ENCODE assay signal across 1 cellular context in the genomic region with DNA sequence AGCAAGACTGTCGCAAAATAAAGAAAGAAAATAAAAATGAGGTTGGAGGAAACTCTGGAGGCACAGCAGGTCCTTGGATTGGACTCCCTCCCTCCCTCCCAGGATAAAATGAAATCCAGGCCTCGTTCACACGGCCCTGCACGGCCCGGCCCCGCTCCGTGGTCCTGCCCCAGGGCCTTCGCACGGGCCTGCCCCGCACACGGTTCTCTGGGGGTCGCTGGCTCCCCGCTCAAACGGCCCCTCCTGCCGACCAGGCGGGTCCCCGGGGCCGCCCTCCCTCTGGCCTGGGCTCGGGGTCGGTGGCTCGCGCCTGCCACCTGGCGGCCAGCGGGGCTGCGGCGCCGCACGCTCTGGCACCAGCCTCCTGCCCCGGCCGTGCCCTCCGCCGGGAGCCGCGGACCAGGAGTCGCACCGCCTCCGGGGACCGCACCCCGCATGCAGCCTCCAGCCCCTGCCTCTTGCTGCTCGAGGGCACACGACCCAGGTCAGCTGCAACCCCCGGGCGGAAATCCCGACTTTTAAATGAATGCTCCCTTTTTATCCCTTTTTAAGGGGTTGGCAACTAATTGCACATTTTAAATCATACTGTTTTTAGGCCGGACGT.
TF ChIP-seq lines count a peak whose summit lies in the region.

No MANE protein-coding gene starts in this region.

TF ChIP-seq in K562, 482 proteins besides CTCF, POLR2A, EP300 and RAD21 (continues in another document):
- TF ChIP-seq ZNF764 (CRISPR knock-in tag; IDR thresholded peaks at IDR 0.05; ENCODE audit: low read depth) (0 out of 2 replicates have a peak, but pooled peaks have one; percentile 20), CXXC5 (CRISPR knock-in tag; IDR thresholded peaks at IDR 0.05) (peak; percentile 62), RBM25 (IDR thresholded peaks at IDR 0.05; ENCODE audit: low read depth, low read length, severe bottlenecking) (peak; percentile 68), ZNF57 (CRISPR knock-in tag; IDR thresholded peaks at IDR 0.05) (no peak), CBFB (CRISPR knock-in tag; IDR thresholded peaks at IDR 0.05) (no peak), ZNF282 (CRISPR knock-in tag; IDR thresholded peaks at IDR 0.05) (no peak), ZFP36 (IDR thresholded peaks at IDR 0.05; ENCODE audit: low read depth, low read length, partially characterized antibody) (no peak), SMAD2 (IDR thresholded peaks at IDR 0.05; ENCODE audit: low read depth, low read length) (no peak), L3MBTL2 (IDR thresholded peaks at IDR 0.05) (peak; percentile 74), TBP (optimal IDR thresholded peaks at IDR 0.05; ENCODE audit: low read depth, low read length) (peak; percentile 21), ZNF766 (CRISPR knock-in tag; conservative IDR thresholded peaks at IDR 0.05) (no peak), KLF6 (CRISPR knock-in tag; IDR thresholded peaks at IDR 0.05; ENCODE audit: borderline replicate concordance) (0 out of 2 replicates have a peak, but pooled peaks have one; percentile 50), PHF8 (IDR thresholded peaks at IDR 0.05; ENCODE audit: borderline replicate concordance, low read length) (peak; percentile 27; the same call in 1 of the 2 replicates), RBM22 (IDR thresholded peaks at IDR 0.05; ENCODE audit: low read depth, low read length, poor library complexity, severe bottlenecking) (no peak), EP400 (IDR thresholded peaks at IDR 0.05) (0 out of 2 replicates have a peak, but pooled peaks have one; percentile 19), RBBP5 (IDR thresholded peaks at IDR 0.05; ENCODE audit: borderline replicate concordance, insufficient read depth, low read length, poor library complexity, severe bottlenecking) (peak; percentile 26), RBM39 (optimal IDR thresholded peaks at IDR 0.05; ENCODE audit: low read depth, low read length) (no peak), MAFG (tag; conservative IDR thresholded peaks at IDR 0.05) (no peak), GABPA (tag; conservative IDR thresholded peaks at IDR 0.05; ENCODE audit: low read depth) (no peak), MAZ (CRISPR knock-in tag; conservative IDR thresholded peaks at IDR 0.05 in 1 of 2, IDR thresholded peaks at IDR 0.05 in 1 of 2) (peak; percentile 80 to 96), NFYB (IDR thresholded peaks at IDR 0.05; ENCODE audit: extremely low read depth, insufficient read length) (no peak), ZNF263 (CRISPR knock-in tag; IDR thresholded peaks at IDR 0.05; ENCODE audit: borderline replicate concordance) (peak; percentile 62; the same call in 1 of the 2 replicates), RBM14 (IDR thresholded peaks at IDR 0.05; ENCODE audit: borderline replicate concordance, insufficient read depth, low read depth, low read length) (no peak), CBX1 (IDR thresholded peaks at IDR 0.05; ENCODE audit: low read depth) (0 out of 2 replicates have a peak, but pooled peaks have one; percentile 24), GATAD2B (IDR thresholded peaks at IDR 0.05; ENCODE audit: borderline replicate concordance) (peak; percentile 98), CBX3 (IDR thresholded peaks at IDR 0.05; ENCODE audit: borderline replicate concordance in 1 of 2, low read length in 2 of 2) (0 out of 3 replicates have a peak, but pooled peaks of 1 of the 2 experiments have one; percentile 29), SIN3B (IDR thresholded peaks at IDR 0.05; ENCODE audit: low read depth) (peak; percentile 68), MTA3 (IDR thresholded peaks at IDR 0.05; ENCODE audit: borderline replicate concordance) (peak; percentile 76), SOX6 (IDR thresholded peaks at IDR 0.05) (peak; percentile 30; the same call in 1 of the 2 replicates), ESRRA (IDR thresholded peaks at IDR 0.05; ENCODE audit: borderline replicate concordance, low read depth) (peak; percentile 34; the same call in 1 of the 2 replicates), SAP30 (IDR thresholded peaks at IDR 0.05; ENCODE audit: borderline replicate concordance, insufficient read depth, low read depth, low read length, poor library complexity, severe bottlenecking) (no peak), ZBTB7A (IDR thresholded peaks at IDR 0.05; ENCODE audit: borderline replicate concordance, control insufficient read depth, low read depth, low read length) (peak; percentile 97), ATF7 (IDR thresholded peaks at IDR 0.05) (peak; percentile 42; the same call in 1 of the 2 replicates), HNRNPUL1 (IDR thresholded peaks at IDR 0.05; ENCODE audit: low read length) (no peak), POLR2G (IDR thresholded peaks at IDR 0.05; ENCODE audit: low read depth, low read length) (peak; percentile 69)
- TF ChIP-seq, protein P1, sequence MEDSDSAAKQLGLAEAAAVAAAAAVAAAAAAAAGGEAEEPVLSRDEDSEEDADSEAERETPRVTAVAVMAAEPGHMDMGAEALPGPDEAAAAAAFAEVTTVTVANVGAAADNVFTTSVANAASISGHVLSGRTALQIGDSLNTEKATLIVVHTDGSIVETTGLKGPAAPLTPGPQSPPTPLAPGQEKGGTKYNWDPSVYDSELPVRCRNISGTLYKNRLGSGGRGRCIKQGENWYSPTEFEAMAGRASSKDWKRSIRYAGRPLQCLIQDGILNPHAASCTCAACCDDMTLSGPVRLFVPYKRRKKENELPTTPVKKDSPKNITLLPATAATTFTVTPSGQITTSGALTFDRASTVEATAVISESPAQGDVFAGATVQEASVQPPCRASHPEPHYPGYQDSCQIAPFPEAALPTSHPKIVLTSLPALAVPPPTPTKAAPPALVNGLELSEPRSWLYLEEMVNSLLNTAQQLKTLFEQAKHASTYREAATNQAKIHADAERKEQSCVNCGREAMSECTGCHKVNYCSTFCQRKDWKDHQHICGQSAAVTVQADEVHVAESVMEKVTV (CRISPR knock-in tag; IDR thresholded peaks at IDR 0.05), result peak; percentile 80
- TF ChIP-seq, protein P2, sequence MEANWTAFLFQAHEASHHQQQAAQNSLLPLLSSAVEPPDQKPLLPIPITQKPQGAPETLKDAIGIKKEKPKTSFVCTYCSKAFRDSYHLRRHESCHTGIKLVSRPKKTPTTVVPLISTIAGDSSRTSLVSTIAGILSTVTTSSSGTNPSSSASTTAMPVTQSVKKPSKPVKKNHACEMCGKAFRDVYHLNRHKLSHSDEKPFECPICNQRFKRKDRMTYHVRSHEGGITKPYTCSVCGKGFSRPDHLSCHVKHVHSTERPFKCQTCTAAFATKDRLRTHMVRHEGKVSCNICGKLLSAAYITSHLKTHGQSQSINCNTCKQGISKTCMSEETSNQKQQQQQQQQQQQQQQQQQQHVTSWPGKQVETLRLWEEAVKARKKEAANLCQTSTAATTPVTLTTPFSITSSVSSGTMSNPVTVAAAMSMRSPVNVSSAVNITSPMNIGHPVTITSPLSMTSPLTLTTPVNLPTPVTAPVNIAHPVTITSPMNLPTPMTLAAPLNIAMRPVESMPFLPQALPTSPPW (CRISPR knock-in tag; IDR thresholded peaks at IDR 0.05), result peak; percentile 89
- TF ChIP-seq, protein P3, sequence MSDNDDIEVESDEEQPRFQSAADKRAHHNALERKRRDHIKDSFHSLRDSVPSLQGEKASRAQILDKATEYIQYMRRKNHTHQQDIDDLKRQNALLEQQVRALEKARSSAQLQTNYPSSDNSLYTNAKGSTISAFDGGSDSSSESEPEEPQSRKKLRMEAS (CRISPR knock-in tag; IDR thresholded peaks at IDR 0.05), result peak; percentile 13; the same call in 1 of the 2 replicates
- TF ChIP-seq, protein P4, sequence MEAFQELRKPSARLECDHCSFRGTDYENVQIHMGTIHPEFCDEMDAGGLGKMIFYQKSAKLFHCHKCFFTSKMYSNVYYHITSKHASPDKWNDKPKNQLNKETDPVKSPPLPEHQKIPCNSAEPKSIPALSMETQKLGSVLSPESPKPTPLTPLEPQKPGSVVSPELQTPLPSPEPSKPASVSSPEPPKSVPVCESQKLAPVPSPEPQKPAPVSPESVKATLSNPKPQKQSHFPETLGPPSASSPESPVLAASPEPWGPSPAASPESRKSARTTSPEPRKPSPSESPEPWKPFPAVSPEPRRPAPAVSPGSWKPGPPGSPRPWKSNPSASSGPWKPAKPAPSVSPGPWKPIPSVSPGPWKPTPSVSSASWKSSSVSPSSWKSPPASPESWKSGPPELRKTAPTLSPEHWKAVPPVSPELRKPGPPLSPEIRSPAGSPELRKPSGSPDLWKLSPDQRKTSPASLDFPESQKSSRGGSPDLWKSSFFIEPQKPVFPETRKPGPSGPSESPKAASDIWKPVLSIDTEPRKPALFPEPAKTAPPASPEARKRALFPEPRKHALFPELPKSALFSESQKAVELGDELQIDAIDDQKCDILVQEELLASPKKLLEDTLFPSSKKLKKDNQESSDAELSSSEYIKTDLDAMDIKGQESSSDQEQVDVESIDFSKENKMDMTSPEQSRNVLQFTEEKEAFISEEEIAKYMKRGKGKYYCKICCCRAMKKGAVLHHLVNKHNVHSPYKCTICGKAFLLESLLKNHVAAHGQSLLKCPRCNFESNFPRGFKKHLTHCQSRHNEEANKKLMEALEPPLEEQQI (IDR thresholded peaks at IDR 0.05), result no peak
- TF ChIP-seq, protein P5, sequence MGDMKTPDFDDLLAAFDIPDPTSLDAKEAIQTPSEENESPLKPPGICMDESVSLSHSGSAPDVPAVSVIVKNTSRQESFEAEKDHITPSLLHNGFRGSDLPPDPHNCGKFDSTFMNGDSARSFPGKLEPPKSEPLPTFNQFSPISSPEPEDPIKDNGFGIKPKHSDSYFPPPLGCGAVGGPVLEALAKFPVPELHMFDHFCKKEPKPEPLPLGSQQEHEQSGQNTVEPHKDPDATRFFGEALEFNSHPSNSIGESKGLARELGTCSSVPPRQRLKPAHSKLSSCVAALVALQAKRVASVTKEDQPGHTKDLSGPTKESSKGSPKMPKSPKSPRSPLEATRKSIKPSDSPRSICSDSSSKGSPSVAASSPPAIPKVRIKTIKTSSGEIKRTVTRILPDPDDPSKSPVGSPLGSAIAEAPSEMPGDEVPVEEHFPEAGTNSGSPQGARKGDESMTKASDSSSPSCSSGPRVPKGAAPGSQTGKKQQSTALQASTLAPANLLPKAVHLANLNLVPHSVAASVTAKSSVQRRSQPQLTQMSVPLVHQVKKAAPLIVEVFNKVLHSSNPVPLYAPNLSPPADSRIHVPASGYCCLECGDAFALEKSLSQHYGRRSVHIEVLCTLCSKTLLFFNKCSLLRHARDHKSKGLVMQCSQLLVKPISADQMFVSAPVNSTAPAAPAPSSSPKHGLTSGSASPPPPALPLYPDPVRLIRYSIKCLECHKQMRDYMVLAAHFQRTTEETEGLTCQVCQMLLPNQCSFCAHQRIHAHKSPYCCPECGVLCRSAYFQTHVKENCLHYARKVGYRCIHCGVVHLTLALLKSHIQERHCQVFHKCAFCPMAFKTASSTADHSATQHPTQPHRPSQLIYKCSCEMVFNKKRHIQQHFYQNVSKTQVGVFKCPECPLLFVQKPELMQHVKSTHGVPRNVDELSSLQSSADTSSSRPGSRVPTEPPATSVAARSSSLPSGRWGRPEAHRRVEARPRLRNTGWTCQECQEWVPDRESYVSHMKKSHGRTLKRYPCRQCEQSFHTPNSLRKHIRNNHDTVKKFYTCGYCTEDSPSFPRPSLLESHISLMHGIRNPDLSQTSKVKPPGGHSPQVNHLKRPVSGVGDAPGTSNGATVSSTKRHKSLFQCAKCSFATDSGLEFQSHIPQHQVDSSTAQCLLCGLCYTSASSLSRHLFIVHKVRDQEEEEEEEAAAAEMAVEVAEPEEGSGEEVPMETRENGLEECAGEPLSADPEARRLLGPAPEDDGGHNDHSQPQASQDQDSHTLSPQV (IDR thresholded peaks at IDR 0.05), result peak; percentile 93
- TF ChIP-seq, protein P6, sequence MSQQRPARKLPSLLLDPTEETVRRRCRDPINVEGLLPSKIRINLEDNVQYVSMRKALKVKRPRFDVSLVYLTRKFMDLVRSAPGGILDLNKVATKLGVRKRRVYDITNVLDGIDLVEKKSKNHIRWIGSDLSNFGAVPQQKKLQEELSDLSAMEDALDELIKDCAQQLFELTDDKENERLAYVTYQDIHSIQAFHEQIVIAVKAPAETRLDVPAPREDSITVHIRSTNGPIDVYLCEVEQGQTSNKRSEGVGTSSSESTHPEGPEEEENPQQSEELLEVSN (IDR thresholded peaks at IDR 0.05; ENCODE audit: borderline replicate concordance in 1 of 2, extremely low read depth in 1 of 2, insufficient read depth in 1 of 2, insufficient read length in 1 of 2, low read depth in 1 of 2, low read length in 1 of 2, poor library complexity in 1 of 2, severe bottlenecking in 1 of 2), result peak; percentile 30 to 68
- TF ChIP-seq, protein P7, sequence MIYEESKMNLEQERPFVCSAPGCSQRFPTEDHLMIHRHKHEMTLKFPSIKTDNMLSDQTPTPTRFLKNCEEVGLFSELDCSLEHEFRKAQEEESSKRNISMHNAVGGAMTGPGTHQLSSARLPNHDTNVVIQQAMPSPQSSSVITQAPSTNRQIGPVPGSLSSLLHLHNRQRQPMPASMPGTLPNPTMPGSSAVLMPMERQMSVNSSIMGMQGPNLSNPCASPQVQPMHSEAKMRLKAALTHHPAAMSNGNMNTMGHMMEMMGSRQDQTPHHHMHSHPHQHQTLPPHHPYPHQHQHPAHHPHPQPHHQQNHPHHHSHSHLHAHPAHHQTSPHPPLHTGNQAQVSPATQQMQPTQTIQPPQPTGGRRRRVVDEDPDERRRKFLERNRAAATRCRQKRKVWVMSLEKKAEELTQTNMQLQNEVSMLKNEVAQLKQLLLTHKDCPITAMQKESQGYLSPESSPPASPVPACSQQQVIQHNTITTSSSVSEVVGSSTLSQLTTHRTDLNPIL (CRISPR knock-in tag; IDR thresholded peaks at IDR 0.05), result no peak
- TF ChIP-seq, protein P8, sequence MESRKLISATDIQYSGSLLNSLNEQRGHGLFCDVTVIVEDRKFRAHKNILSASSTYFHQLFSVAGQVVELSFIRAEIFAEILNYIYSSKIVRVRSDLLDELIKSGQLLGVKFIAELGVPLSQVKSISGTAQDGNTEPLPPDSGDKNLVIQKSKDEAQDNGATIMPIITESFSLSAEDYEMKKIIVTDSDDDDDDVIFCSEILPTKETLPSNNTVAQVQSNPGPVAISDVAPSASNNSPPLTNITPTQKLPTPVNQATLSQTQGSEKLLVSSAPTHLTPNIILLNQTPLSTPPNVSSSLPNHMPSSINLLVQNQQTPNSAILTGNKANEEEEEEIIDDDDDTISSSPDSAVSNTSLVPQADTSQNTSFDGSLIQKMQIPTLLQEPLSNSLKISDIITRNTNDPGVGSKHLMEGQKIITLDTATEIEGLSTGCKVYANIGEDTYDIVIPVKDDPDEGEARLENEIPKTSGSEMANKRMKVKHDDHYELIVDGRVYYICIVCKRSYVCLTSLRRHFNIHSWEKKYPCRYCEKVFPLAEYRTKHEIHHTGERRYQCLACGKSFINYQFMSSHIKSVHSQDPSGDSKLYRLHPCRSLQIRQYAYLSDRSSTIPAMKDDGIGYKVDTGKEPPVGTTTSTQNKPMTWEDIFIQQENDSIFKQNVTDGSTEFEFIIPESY (CRISPR knock-in tag; IDR thresholded peaks at IDR 0.05), result peak; percentile 79
- TF ChIP-seq, protein P9, sequence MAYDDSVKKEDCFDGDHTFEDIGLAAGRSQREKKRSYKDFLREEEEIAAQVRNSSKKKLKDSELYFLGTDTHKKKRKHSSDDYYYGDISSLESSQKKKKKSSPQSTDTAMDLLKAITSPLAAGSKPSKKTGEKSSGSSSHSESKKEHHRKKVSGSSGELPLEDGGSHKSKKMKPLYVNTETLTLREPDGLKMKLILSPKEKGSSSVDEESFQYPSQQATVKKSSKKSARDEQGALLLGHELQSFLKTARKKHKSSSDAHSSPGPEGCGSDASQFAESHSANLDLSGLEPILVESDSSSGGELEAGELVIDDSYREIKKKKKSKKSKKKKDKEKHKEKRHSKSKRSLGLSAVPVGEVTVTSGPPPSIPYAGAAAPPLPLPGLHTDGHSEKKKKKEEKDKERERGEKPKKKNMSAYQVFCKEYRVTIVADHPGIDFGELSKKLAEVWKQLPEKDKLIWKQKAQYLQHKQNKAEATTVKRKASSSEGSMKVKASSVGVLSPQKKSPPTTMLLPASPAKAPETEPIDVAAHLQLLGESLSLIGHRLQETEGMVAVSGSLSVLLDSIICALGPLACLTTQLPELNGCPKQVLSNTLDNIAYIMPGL (CRISPR knock-in tag; IDR thresholded peaks at IDR 0.05), result 0 out of 2 replicates have a peak, but pooled peaks have one; percentile 71
